21 cellular contexts compared by ENCODE assay signal in the genomic region with DNA sequence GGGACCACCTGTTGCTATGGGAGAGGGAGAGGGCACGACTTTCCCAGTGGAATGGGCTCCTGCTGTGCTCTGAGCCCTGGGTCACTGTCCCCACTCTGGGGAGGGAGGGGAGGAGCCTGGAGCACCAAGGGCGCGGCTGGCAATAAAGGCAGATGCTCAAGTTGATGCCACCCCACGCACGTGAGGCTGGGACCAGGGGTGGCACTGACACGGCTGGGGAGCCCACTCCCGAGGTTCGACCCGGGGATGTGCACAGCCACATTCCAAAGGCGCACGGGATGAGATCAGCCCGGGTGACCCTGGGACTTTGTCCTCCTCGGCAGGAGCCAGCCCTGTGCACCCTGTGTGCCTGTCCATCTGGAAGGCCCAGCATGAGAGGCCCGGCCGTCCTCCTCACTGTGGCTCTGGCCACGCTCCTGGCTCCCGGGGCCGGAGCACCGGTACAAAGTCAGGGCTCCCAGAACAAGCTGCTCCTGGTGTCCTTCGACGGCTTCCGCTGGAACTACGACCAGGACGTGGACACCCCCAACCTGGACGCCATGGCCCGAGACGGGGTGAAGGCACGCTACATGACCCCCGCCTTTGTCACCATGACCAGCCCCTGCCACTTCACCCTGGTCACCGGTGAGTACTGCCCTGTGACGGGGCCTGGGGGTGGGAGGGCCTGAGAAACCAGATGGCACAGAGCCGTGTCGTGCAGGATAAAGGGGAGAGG. TPM values are rescaled to one million over a fixed set of nuclear protein-coding genes. Genes with fewer than 3 reads are reported as not detected.
"Had no signal": no experiment of that assay in that cellular context is flagged by ENCODE, and none has a peak within 500 bp of the region (broad histone marks: within the 10 kb centered on the region; RNA-seq: fewer than 3 reads in every experiment).

A gene with protein sequence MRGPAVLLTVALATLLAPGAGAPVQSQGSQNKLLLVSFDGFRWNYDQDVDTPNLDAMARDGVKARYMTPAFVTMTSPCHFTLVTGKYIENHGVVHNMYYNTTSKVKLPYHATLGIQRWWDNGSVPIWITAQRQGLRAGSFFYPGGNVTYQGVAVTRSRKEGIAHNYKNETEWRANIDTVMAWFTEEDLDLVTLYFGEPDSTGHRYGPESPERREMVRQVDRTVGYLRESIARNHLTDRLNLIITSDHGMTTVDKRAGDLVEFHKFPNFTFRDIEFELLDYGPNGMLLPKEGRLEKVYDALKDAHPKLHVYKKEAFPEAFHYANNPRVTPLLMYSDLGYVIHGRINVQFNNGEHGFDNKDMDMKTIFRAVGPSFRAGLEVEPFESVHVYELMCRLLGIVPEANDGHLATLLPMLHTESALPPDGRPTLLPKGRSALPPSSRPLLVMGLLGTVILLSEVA (plus strand): TSS at position 175 of the 715 bp plus-strand sequence. CDS start 197 bp downstream, at position 372.

- H3K9me3 Mint-ChIP-seq: activated naive CD4-positive, alpha-beta T cell treated with anti-CD3 and anti-CD28 coated beads for 36 hours; activated T-helper 2 cell treated with anti-CD3 and anti-CD28 coated beads, Interferon-gamma antibody, Interleukin-2, Interleukin-4, amounts not matched to agents 10 μg/mL and 5 μg/mL and 100 μg/mL, durations not matched to agents 14 hours and 24 hours and 36 hours; natural killer cell treated with Interleukin-12 subunit alpha and Interleukin-12 subunit beta and Interleukin-15 and Interleukin-18, amount 100 ng/mL, for 72 hours; type B pancreatic cell had no signal

- H3K27me3 Mint-ChIP-seq: natural killer cell treated with Interleukin-12 subunit alpha and Interleukin-12 subunit beta and Interleukin-15 and Interleukin-18, amount 100 ng/mL, for 72 hours; type B pancreatic cell had no signal

- H3K27me3 ChIP-seq: dorsolateral prefrontal cortex, gastrocnemius medialis, right atrium auricular region, suprapubic skin had no signal

- H3K27ac ChIP-seq: dorsolateral prefrontal cortex, gastrocnemius medialis, right atrium auricular region, skin epidermis, suprapubic skin had no signal

- H3K27ac Mint-ChIP-seq: activated T-helper 2 cell treated with anti-CD3 and anti-CD28 coated beads, Interferon-gamma antibody, Interleukin-2, Interleukin-4, amounts not matched to agents 10 μg/mL and 5 μg/mL and 100 μg/mL, durations not matched to agents 14 hours and 24 hours and 36 hours; type B pancreatic cell had no signal

- H3K4me3 Mint-ChIP-seq: activated naive CD4-positive, alpha-beta T cell treated with anti-CD3 and anti-CD28 coated beads for 36 hours; natural killer cell treated with Interleukin-12 subunit alpha and Interleukin-12 subunit beta and Interleukin-15 and Interleukin-18, amount 100 ng/mL, for 72 hours; type B pancreatic cell had no signal

- ATAC-seq: gastrocnemius medialis; left ventricle myocardium superior; natural killer cell treated with Interleukin-12 subunit alpha and Interleukin-12 subunit beta and Interleukin-15 and Interleukin-18, amount 100 ng/mL, for 72 hours; stimulated activated naive CD8-positive, alpha-beta T cell treated with anti-CD3 and anti-CD28 coated beads, Interleukin-15, Interleukin-2, amounts not matched to agents 100 U/mL and 50 U/mL, for 24 hours had no signal

- H3K36me3 ChIP-seq: gastrocnemius medialis, right atrium auricular region, suprapubic skin had no signal

- H3K9me3 ChIP-seq: gastrocnemius medialis, right atrium auricular region, suprapubic skin had no signal

- H3K4me1 ChIP-seq: gastrocnemius medialis had no signal

- DNase-seq: activated naive CD4-positive, alpha-beta T cell treated with anti-CD3 and anti-CD28 coated beads for 36 hours; activated T-cell treated with anti-CD3 and anti-CD28 coated beads for 4 hours; dorsolateral prefrontal cortex; erythroblast; gastrocnemius medialis; left ventricle myocardium superior; mesendoderm; nucleus accumbens; stimulated activated CD4-positive, alpha-beta T cell treated with anti-CD3 and anti-CD28 coated beads, Interleukin-4, amount 100 ng/mL, for 24 hours; stimulated activated naive CD8-positive, alpha-beta T cell treated with anti-CD3 and anti-CD28 coated beads, Interleukin-15, Interleukin-2, amounts not matched to agents 100 U/mL and 50 U/mL, for 24 hours had no signal

- H3K36me3 Mint-ChIP-seq: natural killer cell treated with Interleukin-12 subunit alpha and Interleukin-12 subunit beta and Interleukin-15 and Interleukin-18, amount 100 ng/mL, for 72 hours; type B pancreatic cell had no signal

- H3K4me3 ChIP-seq: dorsolateral prefrontal cortex, gastrocnemius medialis, right atrium auricular region, skin epidermis, suprapubic skin had no signal

RNA-seq across cellular contexts. Expression of the gene that starts here (rescaled TPM):
- total RNA-seq: activated naive CD4-positive, alpha-beta T cell treated with anti-CD3 and anti-CD28 coated beads for 36 hours; activated T-helper 2 cell treated with anti-CD3 and anti-CD28 coated beads, Interferon-gamma antibody, Interleukin-2, Interleukin-4, amounts not matched to agents 10 μg/mL and 5 μg/mL and 100 μg/mL, durations not matched to agents 14 hours and 24 hours and 36 hours; chondrocyte; gastrocnemius medialis; left ventricle myocardium superior; posterior vena cava; right atrium auricular region; suprapubic skin; T-helper 1 cell treated with Interleukin-12 subunit alpha and Interleukin-12 subunit beta and Interleukin-4 antibody, amounts not matched to agents 30 ng/mL and 1 ng/mL, for 36 hours had no signal
- polyA plus RNA-seq: adipose tissue, keratinocyte had no signal
